Comparison of ENCODE assay signal across 3 cellular contexts in genomic region chr2:7907041-7907440, GRCh38.
"Had no signal": no experiment of that assay in that cellular context is flagged by ENCODE, and none has a peak within 500 bp of the region (broad histone marks: within the 10 kb centered on the region; RNA-seq: fewer than 3 reads in every experiment).

No MANE protein-coding gene starts in this region.

- ATAC-seq: GM12878 had no signal

- DNase-seq: GDM1, GF-D8 had no signal

- H3K4me3 ChIP-seq: GM12878 had no signal
